Comparison of ENCODE assay signal across 12 cellular contexts in genomic region chr20:62768815-62769287, GRCh38. TPM values are rescaled to one million over a fixed set of nuclear protein-coding genes. Genes with fewer than 3 reads are reported as not detected.
DNase-seq lines count a peak whose midpoint lies in the region; ATAC-seq and TF ChIP-seq lines count a peak whose summit lies in the region.
"Had no signal": no experiment of that assay in that cellular context is flagged by ENCODE, and none has a peak within 500 bp of the region (broad histone marks: within the 10 kb centered on the region; RNA-seq: fewer than 3 reads in every experiment).

No MANE protein-coding gene starts in this region.

- POLR2A ChIA-PET in naive thymus-derived CD8-positive, alpha-beta T cell (lab: Charles Lee), result interaction anchor here (0.6 to 1.1 kb wide), 2 partner anchors 25 to 37 kb away, joined by 3 read pairs; no protein-coding TSS in a partner anchor
- POLR2A ChIA-PET in activated CD8-positive, alpha-beta T cell treated with anti-CD3 and anti-CD28 coated beads for 36 hours (lab: Charles Lee), result interaction anchor here (0.5 kb wide), 1 partner anchor 251 kb away, joined by 3 read pairs; no protein-coding TSS in a partner anchor

- H3K4me1 Mint-ChIP-seq in naive thymus-derived CD8-positive, alpha-beta T cell, result peaks cover 15 to 50% (median 30%) of the 10 kb centered on the region in 4 donors
- peaks cover 27% of the 10 kb centered on the region for H3K4me1 Mint-ChIP-seq in activated CD8-positive, alpha-beta T cell treated with anti-CD3 and anti-CD28 coated beads for 36 hours (ENCODE audit: low read depth)
- H3K4me1 Mint-ChIP-seq in activated T-cell treated with anti-CD3 and anti-CD28 coated beads, Interleukin-2, amount 50 U/mL, for 24 hours (ENCODE audit: low read depth), result peaks cover 11% of the 10 kb centered on the region

- H3K27me3 Mint-ChIP-seq in naive thymus-derived CD8-positive, alpha-beta T cell, result no peaks in the 10 kb centered on the region
- no peaks in the 10 kb centered on the region for H3K27me3 Mint-ChIP-seq in activated CD8-positive, alpha-beta T cell treated with anti-CD3 and anti-CD28 coated beads for 36 hours
- H3K27me3 Mint-ChIP-seq in activated T-cell treated with anti-CD3 and anti-CD28 coated beads, Interleukin-2, amount 50 U/mL, for 24 hours, result no peaks in the 10 kb centered on the region
- H3K27me3 Mint-ChIP-seq: CD4-positive, alpha-beta memory T cell had no signal

- CTCF ChIA-PET in activated CD8-positive, alpha-beta T cell treated with anti-CD3 and anti-CD28 coated beads for 36 hours (lab: Charles Lee), result no interaction called here

- DNase-seq in AG09309 (ENCODE audit: low read depth), result peak; percentile 14
- peak; percentile 85 for DNase-seq in M059J (ENCODE audit: low read depth)
- peak; percentile 17 for DNase-seq in dermis blood vessel endothelial cell
- DNase-seq in naive thymus-derived CD8-positive, alpha-beta T cell, result peak in 1 of 10 donors; percentile 0
- DNase-seq in activated CD8-positive, alpha-beta T cell treated with anti-CD3 and anti-CD28 coated beads for 36 hours, result no peak
- DNase-seq in activated T-cell treated with anti-CD3 and anti-CD28 coated beads, Interleukin-2, amount 50 U/mL, for 24 hours, result no peak
- DNase-seq in SIG-M5 (lab: John Stamatoyannopoulos, UW), result no peak
- DNase-seq: CD4-positive, alpha-beta memory T cell; stimulated activated CD4-positive, alpha-beta T cell treated with anti-CD3 and anti-CD28 coated beads, Interleukin-12 subunit alpha, Interleukin-12 subunit beta, amount 100 ng/mL, for 4 hours had no signal

- intact Hi-C loops in activated CD8-positive, alpha-beta T cell treated with anti-CD3 and anti-CD28 coated beads for 36 hours (cut with micrococcal nuclease), result no loop called here

- H3K27ac Mint-ChIP-seq in naive thymus-derived CD8-positive, alpha-beta T cell, result peak overlapping the region in 6 of 10 donors; percentile 16 to 80 (median 56)
- H3K27ac Mint-ChIP-seq in activated CD8-positive, alpha-beta T cell treated with anti-CD3 and anti-CD28 coated beads for 36 hours, result no peak overlapping the region
- H3K27ac Mint-ChIP-seq in activated T-cell treated with anti-CD3 and anti-CD28 coated beads, Interleukin-2, amount 50 U/mL, for 24 hours, result no peak overlapping the region
- H3K27ac Mint-ChIP-seq: T-helper 1 cell treated with Interleukin-12 subunit alpha and Interleukin-12 subunit beta and Interleukin-4 antibody, amounts not matched to agents 30 μg/mL and 1 μg/mL, for 36 hours had no signal

- peak overlapping the region in 3 of 10 donors; percentile 18 to 31 (median 19) for H3K4me3 Mint-ChIP-seq in naive thymus-derived CD8-positive, alpha-beta T cell
- no peak overlapping the region for H3K4me3 Mint-ChIP-seq in activated CD8-positive, alpha-beta T cell treated with anti-CD3 and anti-CD28 coated beads for 36 hours
- no peak overlapping the region for H3K4me3 Mint-ChIP-seq in activated T-cell treated with anti-CD3 and anti-CD28 coated beads, Interleukin-2, amount 50 U/mL, for 24 hours
- H3K4me3 Mint-ChIP-seq: CD4-positive, alpha-beta memory T cell; stimulated activated effector memory CD8-positive, alpha-beta T cell treated with anti-CD3 and anti-CD28 coated beads, Interleukin-12 subunit alpha, Interleukin-12 subunit beta, amount 100 ng/mL, for 72 hours; T-helper 1 cell treated with Interleukin-12 subunit alpha and Interleukin-12 subunit beta and Interleukin-4 antibody, amounts not matched to agents 30 μg/mL and 1 μg/mL, for 36 hours had no signal

- TF ChIP-seq CTCF in AG09309 (IDR thresholded peaks at IDR 0.05; ENCODE audit: control insufficient read depth, insufficient read depth, low read depth, low read length, missing control alignments), result no peak
- TF ChIP-seq CTCF in activated CD8-positive, alpha-beta T cell treated with anti-CD3 and anti-CD28 coated beads for 36 hours (IDR thresholded peaks at IDR 0.05), result no peak

- no peaks in the 10 kb centered on the region for H3K36me3 Mint-ChIP-seq in naive thymus-derived CD8-positive, alpha-beta T cell
- no peaks in the 10 kb centered on the region for H3K36me3 Mint-ChIP-seq in activated CD8-positive, alpha-beta T cell treated with anti-CD3 and anti-CD28 coated beads for 36 hours (ENCODE audit: low read depth)
- no peaks in the 10 kb centered on the region for H3K36me3 Mint-ChIP-seq in activated T-cell treated with anti-CD3 and anti-CD28 coated beads, Interleukin-2, amount 50 U/mL, for 24 hours (ENCODE audit: low read depth)
- H3K36me3 Mint-ChIP-seq: CD4-positive, alpha-beta memory T cell; stimulated activated effector memory CD8-positive, alpha-beta T cell treated with anti-CD3 and anti-CD28 coated beads, Interleukin-12 subunit alpha, Interleukin-12 subunit beta, amount 100 ng/mL, for 72 hours had no signal

- H3K4me3 ChIP-seq in AG09309 (ENCODE audit: control insufficient read depth, low read depth, low read length), result no peak overlapping the region

- ATAC-seq in naive thymus-derived CD8-positive, alpha-beta T cell, result no peak
- ATAC-seq in GM21717 (IDR thresholded peaks at IDR 0.05; ENCODE audit: unreplicated experiment), result no peak
- no peak for ATAC-seq in activated CD8-positive, alpha-beta T cell treated with anti-CD3 and anti-CD28 coated beads for 36 hours
- ATAC-seq: stimulated activated effector memory CD8-positive, alpha-beta T cell treated with anti-CD3 and anti-CD28 coated beads, Interleukin-12 subunit alpha, Interleukin-12 subunit beta, amount 100 ng/mL, for 72 hours had no signal

- H3K9me3 Mint-ChIP-seq in naive thymus-derived CD8-positive, alpha-beta T cell, result no peaks in the 10 kb centered on the region
- no peaks in the 10 kb centered on the region for H3K9me3 Mint-ChIP-seq in activated CD8-positive, alpha-beta T cell treated with anti-CD3 and anti-CD28 coated beads for 36 hours
- no peaks in the 10 kb centered on the region for H3K9me3 Mint-ChIP-seq in activated T-cell treated with anti-CD3 and anti-CD28 coated beads, Interleukin-2, amount 50 U/mL, for 24 hours
- H3K9me3 Mint-ChIP-seq: stimulated activated effector memory CD8-positive, alpha-beta T cell treated with anti-CD3 and anti-CD28 coated beads, Interleukin-12 subunit alpha, Interleukin-12 subunit beta, amount 100 ng/mL, for 72 hours; T-helper 1 cell treated with Interleukin-12 subunit alpha and Interleukin-12 subunit beta and Interleukin-4 antibody, amounts not matched to agents 30 μg/mL and 1 μg/mL, for 36 hours had no signal

RNA-seq across cellular contexts. Expression of gene MRGBP, which starts 27.4 kb away (rescaled TPM):
- total RNA-seq in M059J (2014; rRNA removed; shearing (Covaris generic)), result 56.4 and 65.9 TPM in 2 replicates
- total RNA-seq in dermis blood vessel endothelial cell, result 18.5 and 19.5 TPM in 2 replicates
- total RNA-seq in naive thymus-derived CD8-positive, alpha-beta T cell, result 10 to 100 TPM; 13.6 to 14.2 TPM
- 10 to 100 TPM in 1 of 3 donors, 1 to 10 TPM in 2; 7.4 to 10.2 (median 9.0) TPM for polyA plus RNA-seq in naive thymus-derived CD8-positive, alpha-beta T cell
- 10 to 100 TPM; 18.5 to 18.9 TPM for total RNA-seq in activated CD8-positive, alpha-beta T cell treated with anti-CD3 and anti-CD28 coated beads for 36 hours

RNA-seq across cellular contexts. Expression of gene OGFR, which starts 35.8 kb away (rescaled TPM):
- 62.0 and 117 TPM in 2 replicates for total RNA-seq in M059J (2014; rRNA removed; shearing (Covaris generic))
- total RNA-seq in dermis blood vessel endothelial cell, result 48.8 and 58.4 TPM in 2 replicates
- total RNA-seq in naive thymus-derived CD8-positive, alpha-beta T cell, result 10 to 100 TPM; 77.1 to 79.9 TPM
- 10 to 100 TPM; 26.5 to 58.2 (median 40.1) TPM for polyA plus RNA-seq in naive thymus-derived CD8-positive, alpha-beta T cell
- total RNA-seq in activated CD8-positive, alpha-beta T cell treated with anti-CD3 and anti-CD28 coated beads for 36 hours, result 10 to 100 TPM; 53.6 to 55.2 TPM

RNA-seq across cellular contexts. Expression of gene COL9A3, which starts 48.0 kb away (rescaled TPM):
- 0.17 TPM in 1 of 2 replicates, not detected in the other for total RNA-seq in M059J (2014; rRNA removed; shearing (Covaris generic))
- total RNA-seq in dermis blood vessel endothelial cell, result 1.3 and 1.9 TPM in 2 replicates
- total RNA-seq in naive thymus-derived CD8-positive, alpha-beta T cell, result 1 to 10 TPM; 1.2 to 2.2 TPM
- polyA plus RNA-seq in naive thymus-derived CD8-positive, alpha-beta T cell, result under 1 TPM in 1 of 3 donors, not detected in 2; 0.15 TPM
- total RNA-seq in activated CD8-positive, alpha-beta T cell treated with anti-CD3 and anti-CD28 coated beads for 36 hours, result not detected
- total RNA-seq: CD4-positive, alpha-beta memory T cell had no signal

Comparison
In these comparisons a context has a peak if more than half of its experiments do, and no peak if none do; other contexts are left out.
1. DNase-seq: peak in AG09309 (single experiment), M059J (single experiment) and dermis blood vessel endothelial cell (single experiment); none in activated CD8-positive, alpha-beta T cell treated with anti-CD3 and anti-CD28 coated beads for 36 hours (single experiment), activated T-cell treated with anti-CD3 and anti-CD28 coated beads, Interleukin-2, amount 50 U/mL, for 24 hours (single experiment) and SIG-M5 (single experiment).
2. H3K27ac Mint-ChIP-seq: peak in naive thymus-derived CD8-positive, alpha-beta T cell (6 of 10); none in activated CD8-positive, alpha-beta T cell treated with anti-CD3 and anti-CD28 coated beads for 36 hours (single experiment) and activated T-cell treated with anti-CD3 and anti-CD28 coated beads, Interleukin-2, amount 50 U/mL, for 24 hours (single experiment).